Comparison of ENCODE assay signal across 13 cellular contexts in genomic region chr2:105327690-105328089, GRCh38. TPM values are rescaled to one million over a fixed set of nuclear protein-coding genes. Genes with fewer than 3 reads are reported as not detected.
DNase-seq lines count a peak whose midpoint lies in the region; ATAC-seq and TF ChIP-seq lines count a peak whose summit lies in the region.
"Had no signal": no experiment of that assay in that cellular context is flagged by ENCODE, and none has a peak within 500 bp of the region (broad histone marks: within the 10 kb centered on the region; RNA-seq: fewer than 3 reads in every experiment).

No MANE protein-coding gene starts in this region.

- peak overlapping the region; percentile 86 to 100 (median 94) for H3K4me2 ChIP-seq in BLaER1 treated with 17β-estradiol and CSF1 and Interleukin-3, amounts not matched to agents 10 nM and 100 nM

- H3K27me3 Mint-ChIP-seq in natural killer cell treated with Interleukin-12 subunit alpha and Interleukin-12 subunit beta and Interleukin-15 and Interleukin-18, amount 100 ng/mL, for 72 hours: no peaks in the 10 kb centered on the region

- DNase-seq in HFF-Myc (ENCODE audit: extremely low read depth, low read depth): no peak
- DNase-seq in adipocyte (ENCODE audit: low read depth): no peak
- no peak for DNase-seq in natural killer cell treated with Interleukin-12 subunit alpha and Interleukin-12 subunit beta and Interleukin-15 and Interleukin-18, amount 100 ng/mL, for 72 hours (ENCODE audit: low spot score)
- DNase-seq in Kasumi-1 (lab: John Stamatoyannopoulos, UW): no peak
- DNase-seq in GM13977 (ENCODE audit: low spot score): no peak
- no peak for DNase-seq in SIG-M5 (lab: John Stamatoyannopoulos, UW)
- DNase-seq: COR-L47; NCI-H510A treated with DMSO at 0.1 percent for 48 hours; stimulated activated CD4-positive, alpha-beta T cell treated with anti-CD3 and anti-CD28 coated beads, Interleukin-4, amount 100 ng/mL, for 1 hour had no signal

- in situ Hi-C loops in GM13977 (cut with MboI; ENCODE audit: low pct_unique_long_range_greater_than_20kb, low sequenced_read_pairs, unreplicated experiment): no loop called here

- peaks cover 53 to 61% (median 58%) of the 10 kb centered on the region in 10 experiments for H3K4me1 ChIP-seq in BLaER1 treated with 17β-estradiol and CSF1 and Interleukin-3, amounts not matched to agents 10 nM and 100 nM
- H3K4me1 ChIP-seq in adipocyte (ENCODE audit: control insufficient read depth, insufficient read depth, low read length): peaks cover 49% of the 10 kb centered on the region

- TF ChIP-seq CTCF in HFF-Myc (IDR thresholded peaks at IDR 0.05; ENCODE audit: low read depth, low read length, missing control alignments) (no peak), GM13977 (IDR thresholded peaks at IDR 0.05; ENCODE audit: extremely low read depth, insufficient read depth, missing control alignments) (no peak)

- no peaks in the 10 kb centered on the region for H3K27me3 ChIP-seq in BLaER1 treated with 17β-estradiol and CSF1 and Interleukin-3, amounts not matched to agents 10 nM and 100 nM
- no peaks in the 10 kb centered on the region for H3K27me3 ChIP-seq in adipocyte (replicated peaks; ENCODE audit: control insufficient read depth, insufficient read depth, low read length)
- H3K27me3 ChIP-seq: tibial nerve had no signal

- no peaks in the 10 kb centered on the region for H3K9me3 ChIP-seq in BLaER1 treated with 17β-estradiol and CSF1 and Interleukin-3, amounts not matched to agents 10 nM and 100 nM (replicated peaks in 1 of 11)
- no peaks in the 10 kb centered on the region for H3K9me3 ChIP-seq in adipocyte (ENCODE audit: control insufficient read depth, low read length)
- H3K9me3 ChIP-seq: tibial nerve had no signal

- H3K36me3 ChIP-seq in BLaER1 treated with 17β-estradiol and CSF1 and Interleukin-3, amounts not matched to agents 10 nM and 100 nM: peaks cover 8 to 20% (median 14%) of the 10 kb centered on the region in 11 experiments; a peak in 19 of 22 replicates
- no peaks in the 10 kb centered on the region for H3K36me3 ChIP-seq in adipocyte (ENCODE audit: control insufficient read depth, insufficient read depth, low read length, severe bottlenecking)

- ATAC-seq in natural killer cell treated with Interleukin-12 subunit alpha and Interleukin-12 subunit beta and Interleukin-15 and Interleukin-18, amount 100 ng/mL, for 72 hours: no peak
- no peak for ATAC-seq in GM18498 (IDR thresholded peaks at IDR 0.05; ENCODE audit: unreplicated experiment)

- peak overlapping the region in 2 of 11 experiments; percentile 80 to 93; a peak in 1 of 22 replicates for H3K27ac ChIP-seq in BLaER1 treated with 17β-estradiol and CSF1 and Interleukin-3, amounts not matched to agents 10 nM and 100 nM
- H3K27ac ChIP-seq: KMS-11 had no signal

- no peaks in the 10 kb centered on the region for H3K9me3 Mint-ChIP-seq in natural killer cell treated with Interleukin-12 subunit alpha and Interleukin-12 subunit beta and Interleukin-15 and Interleukin-18, amount 100 ng/mL, for 72 hours

- H3K4me3 Mint-ChIP-seq in natural killer cell treated with Interleukin-12 subunit alpha and Interleukin-12 subunit beta and Interleukin-15 and Interleukin-18, amount 100 ng/mL, for 72 hours: peak overlapping the region; percentile 89

- peaks cover 10 to 60% (median 40%) of the 10 kb centered on the region in 11 experiments; a peak in 19 of 22 replicates for H4K20me1 ChIP-seq in BLaER1 treated with 17β-estradiol and CSF1 and Interleukin-3, amounts not matched to agents 10 nM and 100 nM

- H3K36me3 Mint-ChIP-seq in natural killer cell treated with Interleukin-12 subunit alpha and Interleukin-12 subunit beta and Interleukin-15 and Interleukin-18, amount 100 ng/mL, for 72 hours: no peaks in the 10 kb centered on the region

- peak overlapping the region in 5 of 10 experiments; percentile 71 to 84 (median 73); a peak in 7 of 20 replicates for H3K4me3 ChIP-seq in BLaER1 treated with 17β-estradiol and CSF1 and Interleukin-3, amounts not matched to agents 10 nM and 100 nM
- peak overlapping the region; percentile 72; the same call in 1 of the 2 replicates for H3K4me3 ChIP-seq in HFF-Myc (replicated peaks; ENCODE audit: low read depth, low read length)
- H3K4me3 ChIP-seq in adipocyte (ENCODE audit: low read length): peak overlapping the region; percentile 86

- peak overlapping the region in 7 of 11 experiments; percentile 79 to 99 (median 92); a peak in 4 of 22 replicates for H3K9ac ChIP-seq in BLaER1 treated with 17β-estradiol and CSF1 and Interleukin-3, amounts not matched to agents 10 nM and 100 nM
- no peak overlapping the region for H3K9ac ChIP-seq in adipocyte (ENCODE audit: low read length)

- peak overlapping the region; percentile 87 to 90 for H3K27ac Mint-ChIP-seq in natural killer cell treated with Interleukin-12 subunit alpha and Interleukin-12 subunit beta and Interleukin-15 and Interleukin-18, amount 100 ng/mL, for 72 hours

- H3K4me1 Mint-ChIP-seq in natural killer cell treated with Interleukin-12 subunit alpha and Interleukin-12 subunit beta and Interleukin-15 and Interleukin-18, amount 100 ng/mL, for 72 hours (ENCODE audit: low read depth in 2 of 2): peaks cover 40 to 44% of the 10 kb centered on the region in 2 donors

RNA-seq across cellular contexts. Expression of gene TGFBRAP1, which starts 1.8 kb away (rescaled TPM):
- 10 to 100 TPM; 19.9 to 38.0 TPM for total RNA-seq in natural killer cell treated with Interleukin-12 subunit alpha and Interleukin-12 subunit beta and Interleukin-15 and Interleukin-18, amount 100 ng/mL, for 72 hours

RNA-seq across cellular contexts. Expression of gene C2orf49, which starts 9.7 kb away (rescaled TPM):
- total RNA-seq in natural killer cell treated with Interleukin-12 subunit alpha and Interleukin-12 subunit beta and Interleukin-15 and Interleukin-18, amount 100 ng/mL, for 72 hours: 10 to 100 TPM; 16.5 to 17.6 TPM
